In genomic region chr7:41170466-41170865, GRCh38 we compare ENCODE assay signal across 26 cellular contexts.
"Had no signal": no experiment of that assay in that cellular context is flagged by ENCODE, and none has a peak within 500 bp of the region (broad histone marks: within the 10 kb centered on the region; RNA-seq: fewer than 3 reads in every experiment).

No MANE protein-coding gene starts in this region.

- H3K9me3 ChIP-seq: gastroesophageal sphincter, left lung, prostate gland, right atrium auricular region, sigmoid colon, suprapubic skin, transverse colon, upper lobe of right lung, uterus had no signal

- H3K36me3 ChIP-seq: gastroesophageal sphincter, heart left ventricle, left lung, prostate gland, right atrium auricular region, sigmoid colon, suprapubic skin, transverse colon, upper lobe of right lung, uterus had no signal

- DNase-seq: dorsolateral prefrontal cortex; effector CD4-positive, alpha-beta T cell; foreskin keratinocyte; heart left ventricle; left cardiac atrium; left lung; mesendoderm; midbrain; naive thymus-derived CD8-positive, alpha-beta T cell; nephron progenitor cell; nucleus accumbens; sigmoid colon; stimulated activated CD4-positive, alpha-beta T cell treated with anti-CD3 and anti-CD28 coated beads, Interleukin-15, amount 100 ng/mL, for 24 hours; stimulated activated CD4-positive, alpha-beta T cell treated with anti-CD3 and anti-CD28 coated beads, Interleukin-2, amount 100 ng/mL, for 48 hours; stimulated activated naive CD4-positive, alpha-beta T cell; stimulated activated naive CD8-positive, alpha-beta T cell treated with anti-CD3 and anti-CD28 coated beads, Interleukin-15, amount 100 ng/mL, for 72 hours; transverse colon; upper lobe of right lung; uterus had no signal

- H3K4me3 Mint-ChIP-seq: naive thymus-derived CD8-positive, alpha-beta T cell; nephron progenitor cell; stimulated activated naive CD8-positive, alpha-beta T cell treated with anti-CD3 and anti-CD28 coated beads, Interleukin-15, amount 100 ng/mL, for 72 hours had no signal

- H3K9me3 Mint-ChIP-seq: nephron progenitor cell had no signal

- H3K27me3 ChIP-seq: dorsolateral prefrontal cortex, foreskin keratinocyte, gastroesophageal sphincter, heart left ventricle, hepatocyte, left lung, right atrium auricular region, sigmoid colon, suprapubic skin, transverse colon, upper lobe of right lung, uterus had no signal

- H3K4me1 ChIP-seq: foreskin keratinocyte, gastroesophageal sphincter, heart left ventricle, left lung, prostate gland, right atrium auricular region, sigmoid colon, suprapubic skin, transverse colon, upper lobe of right lung, uterus had no signal

- H3K4me2 ChIP-seq: hepatocyte had no signal

- H2AFZ ChIP-seq: hepatocyte had no signal

- H3K4me1 Mint-ChIP-seq: naive thymus-derived CD8-positive, alpha-beta T cell; stimulated activated naive CD8-positive, alpha-beta T cell treated with anti-CD3 and anti-CD28 coated beads, Interleukin-15, amount 100 ng/mL, for 72 hours had no signal

- H3K36me3 Mint-ChIP-seq: naive thymus-derived CD8-positive, alpha-beta T cell had no signal

- H3K27me3 Mint-ChIP-seq: naive thymus-derived CD8-positive, alpha-beta T cell; stimulated activated naive CD8-positive, alpha-beta T cell treated with anti-CD3 and anti-CD28 coated beads, Interleukin-15, amount 100 ng/mL, for 72 hours had no signal

- H3K27ac ChIP-seq: dorsolateral prefrontal cortex, foreskin keratinocyte, gastroesophageal sphincter, heart left ventricle, hepatocyte, left lung, prostate gland, right atrium auricular region, sigmoid colon, suprapubic skin, transverse colon, upper lobe of right lung, uterus had no signal

- ATAC-seq: esophagus mucosa; foreskin keratinocyte; gastroesophageal sphincter; heart left ventricle; left cardiac atrium; left lung; naive thymus-derived CD8-positive, alpha-beta T cell; stimulated activated naive CD8-positive, alpha-beta T cell treated with anti-CD3 and anti-CD28 coated beads, Interleukin-15, amount 100 ng/mL, for 72 hours; upper lobe of right lung had no signal

- H3K4me3 ChIP-seq: dorsolateral prefrontal cortex, gastroesophageal sphincter, heart left ventricle, hepatocyte, left lung, prostate gland, right atrium auricular region, sigmoid colon, skin epidermis, suprapubic skin, transverse colon, upper lobe of right lung, uterus had no signal

- H3K27ac Mint-ChIP-seq: naive thymus-derived CD8-positive, alpha-beta T cell; nephron progenitor cell; stimulated activated naive CD8-positive, alpha-beta T cell treated with anti-CD3 and anti-CD28 coated beads, Interleukin-15, amount 100 ng/mL, for 72 hours had no signal
